In genomic region chr14:54667026-54667744, GRCh38 we compare ENCODE assay signal across 23 cellular contexts.
"Had no signal": no experiment of that assay in that cellular context is flagged by ENCODE, and none has a peak within 500 bp of the region (broad histone marks: within the 10 kb centered on the region; RNA-seq: fewer than 3 reads in every experiment).

No MANE protein-coding gene starts in this region.

- H3K4me3 ChIP-seq: adrenal gland, lung, mucosa of descending colon, spleen, tibial nerve had no signal

- H3K9me3 ChIP-seq: adrenal gland, mucosa of descending colon, spleen, tibial nerve had no signal

- H3K36me3 ChIP-seq: adrenal gland, spleen, tibial nerve had no signal

- ATAC-seq: left lobe of liver, mucosa of descending colon, T-helper 17 cell had no signal

- H3K4me1 ChIP-seq: adrenal gland had no signal

- DNase-seq: activated CD4-positive, alpha-beta memory T cell treated with anti-CD3 and anti-CD28 coated beads for 36 hours; activated CD4-positive, alpha-beta T cell treated with anti-CD3 and anti-CD28 coated beads, Interleukin-2, amount 10 ng/mL, durations not matched to agents 24 days and 14 days; activated CD4-positive, CD25-positive, alpha-beta regulatory T cell treated with anti-CD3 and anti-CD28 coated beads, Interleukin-2, amount 50 U/mL, for 72 hours; activated CD8-positive, alpha-beta memory T cell treated with anti-CD3 and anti-CD28 coated beads, Interleukin-2, amount 50 U/mL, for 4 hours; activated effector memory CD4-positive, alpha-beta T cell treated with anti-CD3 and anti-CD28 coated beads, Interleukin-2, amount 50 U/mL, for 16 hours; activated naive CD4-positive, alpha-beta T cell treated with anti-CD3 and anti-CD28 coated beads for 36 hours; activated naive CD8-positive, alpha-beta T cell treated with anti-CD3 and anti-CD28 coated beads for 36 hours; activated T-cell treated with anti-CD3 and anti-CD28 coated beads, Interleukin-2, amount 50 U/mL, for 1 hour; adrenal gland; aorta; caudate nucleus; cortex of kidney; head of caudate nucleus; mucosa of descending colon; naive B cell; posterior cingulate gyrus; spleen; stimulated activated naive CD4-positive, alpha-beta T cell treated with Interleukin-2 at 50 U/mL for 16 hours; T-helper 17 cell; T1000 had no signal

- H3K27ac ChIP-seq: adrenal gland, tibial nerve had no signal

- H3K27me3 ChIP-seq: adrenal gland, tibial nerve had no signal
